8 cellular contexts compared by ENCODE assay signal in the genomic region with DNA sequence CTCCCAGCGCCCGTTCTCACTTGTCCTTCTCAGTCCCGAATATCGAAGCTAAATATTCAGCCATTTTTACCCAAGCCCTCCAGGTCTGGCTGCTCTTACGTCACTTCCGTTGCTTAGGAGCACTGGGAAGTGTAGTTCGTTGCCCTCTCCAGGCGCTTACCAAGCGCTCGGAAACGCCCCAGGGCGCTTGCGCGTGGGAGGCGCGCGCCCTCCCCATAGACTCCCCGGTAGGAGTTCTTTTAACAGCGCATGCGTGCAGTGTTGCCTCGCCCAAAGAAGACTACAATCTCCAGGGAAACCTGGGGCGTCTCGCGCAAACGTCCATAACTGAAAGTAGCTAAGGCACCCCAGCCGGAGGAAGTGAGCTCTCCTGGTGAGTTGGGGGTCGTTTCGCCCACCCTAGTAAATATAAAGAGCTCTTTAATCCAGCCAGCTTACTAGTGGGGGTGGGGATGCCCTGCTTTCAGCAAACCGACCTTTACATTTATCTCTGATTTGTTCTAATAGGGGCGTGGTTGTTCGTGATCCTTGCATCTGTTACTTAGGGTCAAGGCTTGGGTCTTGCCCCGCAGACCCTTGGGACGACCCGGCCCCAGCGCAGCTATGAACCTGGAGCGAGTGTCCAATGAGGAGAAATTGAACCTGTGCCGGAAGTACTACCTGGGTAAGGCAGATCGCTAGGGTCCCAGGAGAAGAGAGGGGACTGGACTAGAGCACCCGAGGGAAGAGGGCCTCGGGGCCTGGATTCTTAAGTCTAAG. TPM values are rescaled to one million over a fixed set of nuclear protein-coding genes. Genes with fewer than 3 reads are reported as not detected.
DNase-seq lines count a peak whose midpoint lies in the region; ATAC-seq lines count a peak whose summit lies in the region.

A gene with protein sequence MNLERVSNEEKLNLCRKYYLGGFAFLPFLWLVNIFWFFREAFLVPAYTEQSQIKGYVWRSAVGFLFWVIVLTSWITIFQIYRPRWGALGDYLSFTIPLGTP (plus strand): TSS at position 324 of the 759 bp plus-strand sequence. CDS start 280 bp downstream, at position 604.
A gene with protein sequence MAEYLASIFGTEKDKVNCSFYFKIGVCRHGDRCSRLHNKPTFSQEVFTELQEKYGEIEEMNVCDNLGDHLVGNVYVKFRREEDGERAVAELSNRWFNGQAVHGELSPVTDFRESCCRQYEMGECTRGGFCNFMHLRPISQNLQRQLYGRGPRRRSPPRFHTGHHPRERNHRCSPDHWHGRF (minus strand): TSS at position 91 of the 759 bp plus-strand sequence. CDS start 27 bp downstream, at position 64.

- H3K9me3 Mint-ChIP-seq in naive thymus-derived CD8-positive, alpha-beta T cell = no peaks in the 10 kb centered on the region
- peaks cover 0 to 1% of the 10 kb centered on the region in 2 donors for H3K9me3 Mint-ChIP-seq in stimulated activated naive B cell treated with anti-CD40 and anti-IgM and Interleukin-4, amounts not matched to agents 10 μg/mL and 1 μg/mL and 100 μg/mL, for 72 hours

- peak within 1 kb of the TSS; percentile 91 to 99 (median 97) for H3K4me3 Mint-ChIP-seq in naive thymus-derived CD8-positive, alpha-beta T cell
- peak within 1 kb of the TSS; percentile 96 to 98 for H3K4me3 Mint-ChIP-seq in stimulated activated naive B cell treated with anti-CD40 and anti-IgM and Interleukin-4, amounts not matched to agents 10 μg/mL and 1 μg/mL and 100 μg/mL, for 72 hours

- ATAC-seq in naive thymus-derived CD8-positive, alpha-beta T cell = peak; percentile 48 to 56
- ATAC-seq in stimulated activated naive B cell treated with anti-CD40 and anti-IgM and Interleukin-4, amounts not matched to agents 10 μg/mL and 1 μg/mL and 100 μg/mL, for 72 hours (replicated peaks) = peak; percentile 49 to 55

- H3K4me3 ChIP-seq in H7 (ENCODE audit: insufficient read depth, low read depth, low read length) (peak within 1 kb of the TSS; percentile 79), MG63 (peak within 1 kb of the TSS; percentile 87)

- H3K36me3 Mint-ChIP-seq in naive thymus-derived CD8-positive, alpha-beta T cell = peaks cover 4 to 5% (median 5%) of the 10 kb centered on the region in 3 donors
- peaks cover 30 to 39% of the 10 kb centered on the region in 2 donors for H3K36me3 Mint-ChIP-seq in stimulated activated naive B cell treated with anti-CD40 and anti-IgM and Interleukin-4, amounts not matched to agents 10 μg/mL and 1 μg/mL and 100 μg/mL, for 72 hours

- POLR2A ChIA-PET in naive thymus-derived CD8-positive, alpha-beta T cell (lab: Charles Lee) = interaction anchor here (0.6 to 5.2 kb wide), 17 partner anchors 10 to 369 kb away, joined by 3 to 36 read pairs (median 5); a partner anchor contains a TSS

- peaks cover 34 to 80% (median 65%) of the 10 kb centered on the region in 4 donors for H3K4me1 Mint-ChIP-seq in naive thymus-derived CD8-positive, alpha-beta T cell
- H3K4me1 Mint-ChIP-seq in stimulated activated naive B cell treated with anti-CD40 and anti-IgM and Interleukin-4, amounts not matched to agents 10 μg/mL and 1 μg/mL and 100 μg/mL, for 72 hours = peaks cover 35 to 70% of the 10 kb centered on the region in 2 donors

- peak; percentile 99 for DNase-seq in Daoy (ENCODE audit: low read depth)
- peak; percentile 95 for DNase-seq in H7
- peak; percentile 98 for DNase-seq in MG63
- DNase-seq in SHP77 (lab: John Stamatoyannopoulos, UW) = peak; percentile 98 to 99
- DNase-seq in activated T-helper 9 cell treated with anti-CD3 and anti-CD28 coated beads, Interleukin-2, amount 50 U/mL, for 16 hours (ENCODE audit: low read depth) = peak; percentile 95
- DNase-seq in fibroblast of peridontal ligament (ENCODE audit: extremely low read depth) = peak; percentile 100
- DNase-seq in naive thymus-derived CD8-positive, alpha-beta T cell = peak; percentile 89 to 99 (median 98)
- DNase-seq in stimulated activated naive B cell treated with anti-CD40 and anti-IgM and Interleukin-4, amounts not matched to agents 10 μg/mL and 1 μg/mL and 100 μg/mL, for 72 hours = peak; percentile 98

- peak within 1 kb of the TSS; percentile 97 to 100 (median 99) for H3K27ac Mint-ChIP-seq in naive thymus-derived CD8-positive, alpha-beta T cell
- H3K27ac Mint-ChIP-seq in stimulated activated naive B cell treated with anti-CD40 and anti-IgM and Interleukin-4, amounts not matched to agents 10 μg/mL and 1 μg/mL and 100 μg/mL, for 72 hours = peak within 1 kb of the TSS; percentile 100

- H3K27me3 ChIP-seq in H7 (ENCODE audit: control insufficient read depth, insufficient read depth, low read length) (no peaks in the 10 kb centered on the region), MG63 (no peaks in the 10 kb centered on the region)

- no peaks in the 10 kb centered on the region for H3K27me3 Mint-ChIP-seq in naive thymus-derived CD8-positive, alpha-beta T cell
- H3K27me3 Mint-ChIP-seq in stimulated activated naive B cell treated with anti-CD40 and anti-IgM and Interleukin-4, amounts not matched to agents 10 μg/mL and 1 μg/mL and 100 μg/mL, for 72 hours = no peaks in the 10 kb centered on the region

- H3K9me3 ChIP-seq in MG63 = no peaks in the 10 kb centered on the region

- peaks cover 1% of the 10 kb centered on the region for H3K36me3 ChIP-seq in H7 (replicated peaks; ENCODE audit: control insufficient read depth, insufficient read depth, low read length)
- H3K36me3 ChIP-seq in MG63 = peaks cover 3% of the 10 kb centered on the region; the same call in 1 of the 2 replicates

RNA-seq across cellular contexts. Expression of the first gene that starts in this region (rescaled TPM):
- 52.4 and 63.9 TPM in 2 replicates for total RNA-seq in Daoy (2014; rRNA removed; shearing (Covaris generic))
- 53.2 and 58.6 TPM in 2 replicates for total RNA-seq in H7 (2014; rRNA removed; shearing (Covaris generic))
- total RNA-seq in MG63 (2014; rRNA removed; shearing (Covaris generic); ENCODE audit: low replicate concordance) = 37.6 and 76.2 TPM in 2 replicates
- 10 to 100 TPM; 23.0 to 26.2 TPM for total RNA-seq in naive thymus-derived CD8-positive, alpha-beta T cell
- polyA plus RNA-seq in naive thymus-derived CD8-positive, alpha-beta T cell = 10 to 100 TPM; 68.7 to 76.5 (median 71.2) TPM

RNA-seq across cellular contexts. Expression of the second gene that starts in this region (rescaled TPM):
- total RNA-seq in Daoy (2014; rRNA removed; shearing (Covaris generic)) = 9.6 and 16.7 TPM in 2 replicates
- 11.6 and 13.4 TPM in 2 replicates for total RNA-seq in H7 (2014; rRNA removed; shearing (Covaris generic))
- 16.3 and 19.8 TPM in 2 replicates for total RNA-seq in MG63 (2014; rRNA removed; shearing (Covaris generic); ENCODE audit: low replicate concordance)
- 10 to 100 TPM; 52.7 to 53.1 TPM for total RNA-seq in naive thymus-derived CD8-positive, alpha-beta T cell
- 10 to 100 TPM; 43.1 to 93.1 (median 76.6) TPM for polyA plus RNA-seq in naive thymus-derived CD8-positive, alpha-beta T cell

Comparison
In these comparisons a context has a peak if more than half of its experiments do, and no peak if none do; other contexts are left out.
1. Peak in every context shown above with its lines: DNase-seq, ATAC-seq and H3K4me3 ChIP-seq.